In the genomic region with DNA sequence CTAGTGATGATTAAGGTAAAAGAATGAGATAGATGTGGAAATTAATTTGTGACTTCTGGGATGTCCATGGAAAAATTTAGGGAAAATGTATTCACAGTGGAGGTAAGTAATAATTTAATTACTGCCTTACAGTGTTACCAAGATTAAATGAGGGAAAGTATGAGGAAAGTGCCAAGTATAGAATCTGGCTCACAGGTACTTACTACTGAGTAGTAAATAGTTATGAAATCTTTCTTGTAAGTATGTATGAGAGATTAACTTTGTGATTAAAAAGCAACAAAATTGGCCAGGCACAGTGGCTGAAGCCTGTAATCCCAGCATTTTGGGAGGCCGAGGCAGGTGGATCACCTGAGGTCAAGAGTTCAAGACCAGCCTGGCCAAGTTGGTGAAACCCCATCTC, we compare ENCODE assay signal across 22 cellular contexts. TPM values are rescaled to one million over a fixed set of nuclear protein-coding genes. Genes with fewer than 3 reads are reported as not detected.
DNase-seq lines count a peak whose midpoint lies in the region; ATAC-seq and TF ChIP-seq lines count a peak whose summit lies in the region.
"Had no signal": no experiment of that assay in that cellular context is flagged by ENCODE, and none has a peak within 500 bp of the region (broad histone marks: within the 10 kb centered on the region; RNA-seq: fewer than 3 reads in every experiment).

No MANE protein-coding gene starts in this region.

- no peak for TF ChIP-seq CTCF in GM23338 (conservative IDR thresholded peaks at IDR 0.05; ENCODE audit: low read depth in 2 of 2)
- no peak for TF ChIP-seq CTCF in endothelial cell (IDR thresholded peaks at IDR 0.05; ENCODE audit: unreplicated experiment)
- TF ChIP-seq CTCF in osteocyte (IDR thresholded peaks at IDR 0.05) = no peak
- TF ChIP-seq CTCF in CD14-positive monocyte (IDR thresholded peaks at IDR 0.05) = no peak

- H3K27ac ChIP-seq in GM23338 (ENCODE audit: low read depth) = peak overlapping the region; percentile 28; the same call in 1 of the 2 replicates
- H3K27ac ChIP-seq: C4-2B, GM23248 had no signal

- no peak for DNase-seq in activated CD4-positive, alpha-beta T cell treated with anti-CD3 and anti-CD28 coated beads for 36 hours
- DNase-seq in activated CD4-positive, alpha-beta T cell treated with anti-CD3 and anti-CD28 coated beads for 4 hours = no peak
- no peak for DNase-seq in GM23338 (ENCODE audit: low spot score)
- no peak for DNase-seq in endothelial cell (ENCODE audit: low spot score)
- no peak for DNase-seq in osteocyte (ENCODE audit: extremely low spot score, unreplicated experiment)
- no peak for DNase-seq in CD14-positive monocyte (ENCODE audit: low spot score)
- no peak for DNase-seq in D341Med (ENCODE audit: low spot score)
- DNase-seq: 8988T, DMS79 treated with DMSO at 0.1 percent for 48 hours, HCEC 1CT, Kasumi-1, MG63, NCI-H1417, NCI-H1694 treated with DMSO at 0.1 percent for 48 hours, NCI-H2081 treated with DMSO at 0.1 percent for 48 hours, NCI-H2171 treated with DMSO at 0.1 percent for 48 hours, NCI-H524 treated with DMSO at 0.1 percent for 48 hours, OCI-M1, Right ventricle myocardium superior had no signal

- H3K9me3 Mint-ChIP-seq in activated CD4-positive, alpha-beta T cell treated with anti-CD3 and anti-CD28 coated beads for 36 hours (ENCODE audit: low read depth) = no peaks in the 10 kb centered on the region
- H3K9me3 Mint-ChIP-seq in GM23338 = no peaks in the 10 kb centered on the region
- H3K9me3 Mint-ChIP-seq in endothelial cell (ENCODE audit: unreplicated experiment) = no peaks in the 10 kb centered on the region
- H3K9me3 Mint-ChIP-seq in osteocyte (ENCODE audit: unreplicated experiment) = no peaks in the 10 kb centered on the region
- H3K9me3 Mint-ChIP-seq in CD14-positive monocyte = no peaks in the 10 kb centered on the region

- peak overlapping the region; percentile 25 for H3K27ac Mint-ChIP-seq in activated CD4-positive, alpha-beta T cell treated with anti-CD3 and anti-CD28 coated beads for 36 hours
- H3K27ac Mint-ChIP-seq in GM23338 (no peak overlapping the region; the same call in 1 of the 2 replicates), endothelial cell (ENCODE audit: unreplicated experiment) (peak overlapping the region; percentile 19), osteocyte (ENCODE audit: unreplicated experiment) (peak overlapping the region; percentile 23), CD14-positive monocyte (peak overlapping the region in 1 of 7 donors; percentile 28)

- no peaks in the 10 kb centered on the region for H3F3A ChIP-seq in GM23338 (replicated peaks; ENCODE audit: low read depth)

- POLR2A ChIA-PET in activated CD4-positive, alpha-beta T cell treated with anti-CD3 and anti-CD28 coated beads for 36 hours (lab: Charles Lee) = no interaction called here

- H3K36me3 Mint-ChIP-seq in activated CD4-positive, alpha-beta T cell treated with anti-CD3 and anti-CD28 coated beads for 36 hours (ENCODE audit: low read depth) = peaks cover 26% of the 10 kb centered on the region
- H3K36me3 Mint-ChIP-seq in GM23338 (ENCODE audit: low read depth) (peaks cover 14% of the 10 kb centered on the region), endothelial cell (ENCODE audit: low read depth, unreplicated experiment) (peaks cover 9% of the 10 kb centered on the region), osteocyte (ENCODE audit: unreplicated experiment) (peaks cover 16% of the 10 kb centered on the region), CD14-positive monocyte (peaks cover 23 to 47% of the 10 kb centered on the region in 2 donors)

- CTCF ChIA-PET in activated CD4-positive, alpha-beta T cell treated with anti-CD3 and anti-CD28 coated beads for 36 hours (lab: Charles Lee) = no interaction called here

- no peak overlapping the region for H3K4me3 ChIP-seq in GM23338
- H3K4me3 ChIP-seq: GM23248, MG63 had no signal

- H3K4me3 Mint-ChIP-seq in activated CD4-positive, alpha-beta T cell treated with anti-CD3 and anti-CD28 coated beads for 36 hours = no peak overlapping the region
- H3K4me3 Mint-ChIP-seq in GM23338 (no peak overlapping the region), endothelial cell (ENCODE audit: unreplicated experiment) (no peak overlapping the region), osteocyte (ENCODE audit: unreplicated experiment) (no peak overlapping the region), CD14-positive monocyte (no peak overlapping the region)

- H3K9me2 ChIP-seq in GM23338 (ENCODE audit: insufficient read depth) = no peaks in the 10 kb centered on the region

- no peak overlapping the region for H3K4me2 ChIP-seq in GM23338

- peaks cover 15% of the 10 kb centered on the region for H3K4me1 Mint-ChIP-seq in activated CD4-positive, alpha-beta T cell treated with anti-CD3 and anti-CD28 coated beads for 36 hours
- no peaks in the 10 kb centered on the region for H3K4me1 Mint-ChIP-seq in GM23338
- peaks cover 3% of the 10 kb centered on the region for H3K4me1 Mint-ChIP-seq in endothelial cell (ENCODE audit: unreplicated experiment)
- H3K4me1 Mint-ChIP-seq in osteocyte (ENCODE audit: unreplicated experiment) = peaks cover 19% of the 10 kb centered on the region
- no peaks in the 10 kb centered on the region for H3K4me1 Mint-ChIP-seq in CD14-positive monocyte

- H3K27me3 Mint-ChIP-seq in activated CD4-positive, alpha-beta T cell treated with anti-CD3 and anti-CD28 coated beads for 36 hours = no peaks in the 10 kb centered on the region
- H3K27me3 Mint-ChIP-seq in GM23338 (ENCODE audit: insufficient read depth, low read depth, poor library complexity) (no peaks in the 10 kb centered on the region), endothelial cell (ENCODE audit: unreplicated experiment) (no peaks in the 10 kb centered on the region), osteocyte (ENCODE audit: unreplicated experiment) (no peaks in the 10 kb centered on the region), CD14-positive monocyte (ENCODE audit: low read depth in 3 of 3) (no peaks in the 10 kb centered on the region)

- H3K36me3 ChIP-seq in GM23338 (ENCODE audit: insufficient read depth) = no peaks in the 10 kb centered on the region
- H3K36me3 ChIP-seq: MG63 had no signal

- H4K20me1 ChIP-seq in GM23338 (replicated peaks; ENCODE audit: insufficient read depth) = no peaks in the 10 kb centered on the region

- intact Hi-C loops in activated CD4-positive, alpha-beta T cell treated with anti-CD3 and anti-CD28 coated beads for 36 hours (cut with DNase I, micrococcal nuclease) = no loop called here
- intact Hi-C loops in CD14-positive monocyte (cut with micrococcal nuclease) = no loop called here

- no peak overlapping the region for H2AFZ ChIP-seq in GM23338
- H2AFZ ChIP-seq: GM23248 had no signal

- no peaks in the 10 kb centered on the region for H3K4me1 ChIP-seq in GM23338 (ENCODE audit: insufficient read depth)

- no peaks in the 10 kb centered on the region for H3K27me3 ChIP-seq in GM23338 (ENCODE audit: insufficient read depth)
- H3K27me3 ChIP-seq: MG63 had no signal

- ATAC-seq in activated CD4-positive, alpha-beta T cell treated with anti-CD3 and anti-CD28 coated beads for 36 hours = no peak
- ATAC-seq in GM23338 = no peak
- ATAC-seq in GM18868 (IDR thresholded peaks at IDR 0.05; ENCODE audit: unreplicated experiment) = no peak

- H3K79me2 ChIP-seq in GM23338 (replicated peaks; ENCODE audit: insufficient read depth) = peaks cover 56% of the 10 kb centered on the region

TF ChIP-seq in GM23338, 12 proteins besides CTCF, POLR2A, EP300 and RAD21:
- TF ChIP-seq, protein P1, sequence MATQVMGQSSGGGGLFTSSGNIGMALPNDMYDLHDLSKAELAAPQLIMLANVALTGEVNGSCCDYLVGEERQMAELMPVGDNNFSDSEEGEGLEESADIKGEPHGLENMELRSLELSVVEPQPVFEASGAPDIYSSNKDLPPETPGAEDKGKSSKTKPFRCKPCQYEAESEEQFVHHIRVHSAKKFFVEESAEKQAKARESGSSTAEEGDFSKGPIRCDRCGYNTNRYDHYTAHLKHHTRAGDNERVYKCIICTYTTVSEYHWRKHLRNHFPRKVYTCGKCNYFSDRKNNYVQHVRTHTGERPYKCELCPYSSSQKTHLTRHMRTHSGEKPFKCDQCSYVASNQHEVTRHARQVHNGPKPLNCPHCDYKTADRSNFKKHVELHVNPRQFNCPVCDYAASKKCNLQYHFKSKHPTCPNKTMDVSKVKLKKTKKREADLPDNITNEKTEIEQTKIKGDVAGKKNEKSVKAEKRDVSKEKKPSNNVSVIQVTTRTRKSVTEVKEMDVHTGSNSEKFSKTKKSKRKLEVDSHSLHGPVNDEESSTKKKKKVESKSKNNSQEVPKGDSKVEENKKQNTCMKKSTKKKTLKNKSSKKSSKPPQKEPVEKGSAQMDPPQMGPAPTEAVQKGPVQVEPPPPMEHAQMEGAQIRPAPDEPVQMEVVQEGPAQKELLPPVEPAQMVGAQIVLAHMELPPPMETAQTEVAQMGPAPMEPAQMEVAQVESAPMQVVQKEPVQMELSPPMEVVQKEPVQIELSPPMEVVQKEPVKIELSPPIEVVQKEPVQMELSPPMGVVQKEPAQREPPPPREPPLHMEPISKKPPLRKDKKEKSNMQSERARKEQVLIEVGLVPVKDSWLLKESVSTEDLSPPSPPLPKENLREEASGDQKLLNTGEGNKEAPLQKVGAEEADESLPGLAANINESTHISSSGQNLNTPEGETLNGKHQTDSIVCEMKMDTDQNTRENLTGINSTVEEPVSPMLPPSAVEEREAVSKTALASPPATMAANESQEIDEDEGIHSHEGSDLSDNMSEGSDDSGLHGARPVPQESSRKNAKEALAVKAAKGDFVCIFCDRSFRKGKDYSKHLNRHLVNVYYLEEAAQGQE (IDR thresholded peaks at IDR 0.05; ENCODE audit: unreplicated experiment) = no peak
- TF ChIP-seq ZNF114 (CRISPR knock-in tag; IDR thresholded peaks at IDR 0.05) = no peak

RNA-seq across cellular contexts. Expression of a gene that starts 42.1 kb away (rescaled TPM):
- 10 to 100 TPM; 21.0 to 26.3 TPM for total RNA-seq in activated CD4-positive, alpha-beta T cell treated with anti-CD3 and anti-CD28 coated beads for 36 hours
- 19.7 and 20.0 TPM in 2 replicates for total RNA-seq in GM23338 (2014; rRNA removed; shearing (Covaris generic))
- polyA plus RNA-seq in GM23338 (2016; fragmentation: Nextera tagmentation; extraction: Ambion mirVana) = 7.7 and 9.7 TPM in 2 replicates
- total RNA-seq in endothelial cell (ENCODE audit: unreplicated experiment) = 17.2 TPM
- total RNA-seq in osteocyte = 13.0 and 14.2 TPM in 2 replicates
- polyA plus RNA-seq in CD14-positive monocyte = 1 to 10 TPM; 1.3 to 2.2 TPM

RNA-seq across cellular contexts. Expression of a gene that starts 59.9 kb away (rescaled TPM):
- total RNA-seq in activated CD4-positive, alpha-beta T cell treated with anti-CD3 and anti-CD28 coated beads for 36 hours = 10 to 100 TPM in 1 of 2 experiments, 1 to 10 TPM in 1; 7.9 to 10.1 TPM
- 23.1 and 29.5 TPM in 2 replicates for total RNA-seq in GM23338 (2014; rRNA removed; shearing (Covaris generic))
- polyA plus RNA-seq in GM23338 (2016; fragmentation: Nextera tagmentation; extraction: Ambion mirVana) (61.5 and 68.2 TPM in 2 replicates), CD14-positive monocyte (10 to 100 TPM; 25.6 to 27.6 TPM)
- total RNA-seq in endothelial cell (ENCODE audit: unreplicated experiment) (9.5 TPM), osteocyte (19.3 and 19.7 TPM in 2 replicates)
